In the genomic region with DNA sequence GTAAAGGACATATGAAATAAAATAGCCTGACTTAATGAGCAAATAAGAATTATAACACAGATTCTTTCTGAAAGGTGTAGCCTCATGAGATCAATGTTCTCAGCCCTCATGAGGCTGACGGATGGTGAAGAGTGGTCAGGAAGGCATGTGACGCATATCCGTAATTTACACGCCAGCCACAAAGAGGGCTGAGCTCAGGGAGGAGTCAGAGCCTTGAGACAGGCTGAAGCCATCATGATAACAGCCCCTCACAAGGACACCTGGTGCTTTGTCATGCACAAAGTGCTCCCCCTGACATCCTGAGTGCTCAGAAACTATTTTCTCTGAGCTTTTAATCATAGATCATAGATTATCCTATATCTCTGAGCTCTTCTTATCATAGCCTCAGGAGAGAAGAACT, we compare ENCODE assay signal across 9 cellular contexts.
DNase-seq lines count a peak whose midpoint lies in the region; ATAC-seq and TF ChIP-seq lines count a peak whose summit lies in the region.
"Had no signal": no experiment of that assay in that cellular context is flagged by ENCODE, and none has a peak within 500 bp of the region (broad histone marks: within the 10 kb centered on the region; RNA-seq: fewer than 3 reads in every experiment).

No MANE protein-coding gene starts in this region.

- H3K9me3 ChIP-seq in MG63 = no peaks in the 10 kb centered on the region; the same call in 1 of the 2 replicates

- TF ChIP-seq POLR2A in GM18505 (IDR thresholded peaks at IDR 0.05; ENCODE audit: borderline replicate concordance, extremely low read depth, insufficient read depth, insufficient read length) = no peak

- H3K36me3 ChIP-seq in MG63 = no peaks in the 10 kb centered on the region

- H3K27me3 Mint-ChIP-seq in activated naive CD8-positive, alpha-beta T cell treated with anti-CD3 and anti-CD28 coated beads, Interleukin-2, amount 10 ng/mL, durations not matched to agents 7 days and 5 days = peaks cover 2% of the 10 kb centered on the region

- DNase-seq in T-helper 1 cell (peak; percentile 27 to 75 (median 53)), MG63 (no peak), SKM-1 treated with dmso at 0.1 percent for 144 hours (lab: John Stamatoyannopoulos, UW; ENCODE audit: unreplicated experiment) (no peak), NCI-H345 (lab: John Stamatoyannopoulos, UW) (no peak)
- DNase-seq in activated naive CD8-positive, alpha-beta T cell treated with anti-CD3 and anti-CD28 coated beads, Interleukin-2, amount 10 ng/mL, durations not matched to agents 7 days and 5 days = no peak
- DNase-seq in stimulated activated CD4-positive, alpha-beta T cell treated with anti-CD3 and anti-CD28 coated beads, Interleukin-2, amount 100 ng/mL, for 24 hours = peak; percentile 44 to 50
- DNase-seq: PC-3 had no signal

- H3K4me3 ChIP-seq in MG63 = no peak overlapping the region

- peaks cover 9% of the 10 kb centered on the region for H3K27me3 ChIP-seq in MG63

- POLR2A ChIA-PET in activated naive CD8-positive, alpha-beta T cell treated with anti-CD3 and anti-CD28 coated beads, Interleukin-2, amount 10 ng/mL, durations not matched to agents 7 days and 5 days (lab: Charles Lee) = interaction anchor here (1.0 to 2.3 kb wide), 7 partner anchors 13 to 380 kb away, joined by 3 to 8 read pairs (median 6); partner anchors contain the start of gene TLE3

- peak overlapping the region; percentile 82 for H3K27ac Mint-ChIP-seq in activated naive CD8-positive, alpha-beta T cell treated with anti-CD3 and anti-CD28 coated beads, Interleukin-2, amount 10 ng/mL, durations not matched to agents 7 days and 5 days

- ATAC-seq in GM18505 (IDR thresholded peaks at IDR 0.05; ENCODE audit: unreplicated experiment) (peak; percentile 60), HG03097 (IDR thresholded peaks at IDR 0.05; ENCODE audit: low FRiP score, unreplicated experiment) (no peak)
- peak; percentile 91 for ATAC-seq in activated naive CD8-positive, alpha-beta T cell treated with anti-CD3 and anti-CD28 coated beads, Interleukin-2, amount 10 ng/mL, durations not matched to agents 7 days and 5 days (ENCODE audit: low read depth)
- ATAC-seq: PC-3 had no signal

- H3K4me3 Mint-ChIP-seq in activated naive CD8-positive, alpha-beta T cell treated with anti-CD3 and anti-CD28 coated beads, Interleukin-2, amount 10 ng/mL, durations not matched to agents 7 days and 5 days = peak overlapping the region; percentile 44

- H3K36me3 Mint-ChIP-seq in activated naive CD8-positive, alpha-beta T cell treated with anti-CD3 and anti-CD28 coated beads, Interleukin-2, amount 10 ng/mL, durations not matched to agents 7 days and 5 days = peaks cover 5% of the 10 kb centered on the region

- H3K4me1 Mint-ChIP-seq in activated naive CD8-positive, alpha-beta T cell treated with anti-CD3 and anti-CD28 coated beads, Interleukin-2, amount 10 ng/mL, durations not matched to agents 7 days and 5 days = peaks cover 82% of the 10 kb centered on the region

- no peaks in the 10 kb centered on the region for H3K9me3 Mint-ChIP-seq in activated naive CD8-positive, alpha-beta T cell treated with anti-CD3 and anti-CD28 coated beads, Interleukin-2, amount 10 ng/mL, durations not matched to agents 7 days and 5 days

Comparison
In these comparisons a context has a peak if more than half of its experiments do, and no peak if none do; other contexts are left out.
1. DNase-seq: peak in T-helper 1 cell (5 of 5) and stimulated activated CD4-positive, alpha-beta T cell treated with anti-CD3 and anti-CD28 coated beads, Interleukin-2, amount 100 ng/mL, for 24 hours (2 of 2); none in activated naive CD8-positive, alpha-beta T cell treated with anti-CD3 and anti-CD28 coated beads, Interleukin-2, amount 10 ng/mL, durations not matched to agents 7 days and 5 days (single experiment), MG63 (single experiment), SKM-1 treated with dmso at 0.1 percent for 144 hours (single experiment) and NCI-H345 (single experiment).